In the genomic region with DNA sequence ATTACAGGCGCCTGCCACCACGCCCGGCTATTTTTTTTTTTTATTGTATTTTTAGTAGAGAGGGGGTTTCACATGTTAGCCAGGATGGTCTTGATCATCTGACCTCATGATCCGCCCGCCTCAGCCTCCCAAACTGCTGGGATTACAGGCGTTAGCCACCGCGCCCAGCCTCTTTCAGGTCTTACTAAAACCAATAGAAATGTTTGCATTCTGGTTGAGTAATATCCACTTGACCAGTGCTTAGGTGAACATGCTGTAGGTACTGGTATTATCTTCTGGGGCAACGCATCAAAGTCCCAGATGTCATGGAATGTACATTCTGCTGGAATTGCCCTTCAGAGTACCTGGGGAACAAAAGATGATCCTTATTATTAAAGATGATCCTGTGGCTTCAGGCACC, we compare ENCODE assay signal across 1 cellular context. TPM values are rescaled to one million over a fixed set of nuclear protein-coding genes. Genes with fewer than 3 reads are reported as not detected.
"Had no signal": no experiment of that assay in that cellular context is flagged by ENCODE, and none has a peak within 500 bp of the region (broad histone marks: within the 10 kb centered on the region; RNA-seq: fewer than 3 reads in every experiment).

No MANE protein-coding gene starts in this region.

RNA-seq across cellular contexts. Expression of a gene that starts 35.4 kb away (rescaled TPM):
- total RNA-seq: osteoblast had no signal
